Comparison of ENCODE assay signal across 2 cellular contexts in genomic region chr3:125936891-125937290, GRCh38.
TF ChIP-seq lines count a peak whose summit lies in the region.

No MANE protein-coding gene starts in this region.

TF ChIP-seq in HEK293, 187 proteins besides CTCF, POLR2A, EP300 and RAD21:
- peak; percentile 47; the same call in 1 of the 2 replicates for TF ChIP-seq SP7 (tag by site-specific recombination; IDR thresholded peaks at IDR 0.05)
- TF ChIP-seq ZNF18 (tag by site-specific recombination; IDR thresholded peaks at IDR 0.05) = 0 out of 2 replicates have a peak, but pooled peaks have one; percentile 24
- TF ChIP-seq KLF1 (tag by site-specific recombination; IDR thresholded peaks at IDR 0.05) = peak; percentile 68
- TF ChIP-seq KLF17 (tag by site-specific recombination; IDR thresholded peaks at IDR 0.05) = peak; percentile 31; the same call in 1 of the 2 replicates
- 0 out of 2 replicates have a peak, but pooled peaks have one; percentile 22 for TF ChIP-seq PATZ1 (tag by site-specific recombination; IDR thresholded peaks at IDR 0.05)
- TF ChIP-seq ZNF692 (tag by site-specific recombination; IDR thresholded peaks at IDR 0.05) = peak; percentile 59; the same call in 1 of the 2 replicates
- peak; percentile 34; the same call in 1 of the 2 replicates for TF ChIP-seq ZNF629 (tag by site-specific recombination; IDR thresholded peaks at IDR 0.05)
- 0 out of 2 replicates have a peak, but pooled peaks have one; percentile 19 for TF ChIP-seq ZBTB8A (tag by site-specific recombination; IDR thresholded peaks at IDR 0.05)
- TF ChIP-seq ZSCAN30 (tag by site-specific recombination; IDR thresholded peaks at IDR 0.05) = 0 out of 2 replicates have a peak, but pooled peaks have one; percentile 49
- peak; percentile 40 for TF ChIP-seq ZFHX2 (tag by site-specific recombination; conservative IDR thresholded peaks at IDR 0.05)
- peak; percentile 14; the same call in 1 of the 2 replicates for TF ChIP-seq ZEB2 (tag by site-specific recombination; IDR thresholded peaks at IDR 0.05)
- 0 out of 2 replicates have a peak, but pooled peaks have one; percentile 8 for TF ChIP-seq YY1 (tag by site-specific recombination; IDR thresholded peaks at IDR 0.05)
- peak; percentile 37; the same call in 1 of the 2 replicates for TF ChIP-seq EGR2 (tag by site-specific recombination; IDR thresholded peaks at IDR 0.05; ENCODE audit: low read depth)

TF ChIP-seq in K562, 482 proteins besides CTCF, POLR2A, EP300 and RAD21:
- peak; percentile 38 to 65; a peak in 2 of 4 replicates for TF ChIP-seq FOXA3 (CRISPR knock-in tag; conservative IDR thresholded peaks at IDR 0.05 in 1 of 2, IDR thresholded peaks at IDR 0.05 in 1 of 2)
